In genomic region chr18:21742323-21742687, GRCh38 we compare ENCODE assay signal across 9 cellular contexts. TPM values are rescaled to one million over a fixed set of nuclear protein-coding genes. Genes with fewer than 3 reads are reported as not detected.
DNase-seq lines count a peak whose midpoint lies in the region; ATAC-seq and TF ChIP-seq lines count a peak whose summit lies in the region.
"Had no signal": no experiment of that assay in that cellular context is flagged by ENCODE, and none has a peak within 500 bp of the region (broad histone marks: within the 10 kb centered on the region; RNA-seq: fewer than 3 reads in every experiment).

No MANE protein-coding gene starts in this region.

- no peaks in the 10 kb centered on the region for H3K9me3 ChIP-seq in iPS-20b (ENCODE audit: insufficient read depth, low read depth, low read length)
- no peaks in the 10 kb centered on the region for H3K9me3 ChIP-seq in subcutaneous abdominal adipose tissue (ENCODE audit: control insufficient read depth in 5 of 5, low read length in 5 of 5)

- peak overlapping the region; percentile 80 for H3K4me3 Mint-ChIP-seq in activated CD4-positive, alpha-beta T cell treated with anti-CD3 and anti-CD28 coated beads, Interleukin-2, amount 10 ng/mL, durations not matched to agents 7 days and 5 days
- H3K4me3 Mint-ChIP-seq in activated CD8-positive, alpha-beta T cell treated with anti-CD3 and anti-CD28 coated beads for 36 hours = peak overlapping the region; percentile 82

- no peak for ATAC-seq in activated CD8-positive, alpha-beta T cell treated with anti-CD3 and anti-CD28 coated beads for 36 hours
- ATAC-seq in HG03439 (IDR thresholded peaks at IDR 0.05; ENCODE audit: unreplicated experiment) (no peak), GM18907 (IDR thresholded peaks at IDR 0.05; ENCODE audit: unreplicated experiment) (no peak), GM21526 (IDR thresholded peaks at IDR 0.05; ENCODE audit: low FRiP score, unreplicated experiment) (no peak)

- H3K27me3 ChIP-seq in iPS-20b (ENCODE audit: insufficient read depth, low read length) (no peaks in the 10 kb centered on the region), subcutaneous abdominal adipose tissue (ENCODE audit: control insufficient read depth in 5 of 5, insufficient read depth in 4 of 5, low read length in 5 of 5) (no peaks in the 10 kb centered on the region)

- TF ChIP-seq CTCF in activated CD8-positive, alpha-beta T cell treated with anti-CD3 and anti-CD28 coated beads for 36 hours (IDR thresholded peaks at IDR 0.05) = no peak

- intact Hi-C loops in activated CD8-positive, alpha-beta T cell treated with anti-CD3 and anti-CD28 coated beads for 36 hours (cut with micrococcal nuclease) = loop anchor here (5.0 kb wide), 2 partner anchors 35 to 130 kb away; partner anchors contain the start of gene SNRPD1

- peak overlapping the region; percentile 87 for H3K4me3 ChIP-seq in iPS-20b (ENCODE audit: low read length)
- peak overlapping the region in 4 of 5 donors; percentile 82 to 89 (median 88) for H3K4me3 ChIP-seq in subcutaneous abdominal adipose tissue (ENCODE audit: low read depth in 1 of 5, low read length in 5 of 5)

- peak overlapping the region; percentile 85 for H3K27ac Mint-ChIP-seq in activated CD4-positive, alpha-beta T cell treated with anti-CD3 and anti-CD28 coated beads, Interleukin-2, amount 10 ng/mL, durations not matched to agents 7 days and 5 days
- peak overlapping the region; percentile 71 for H3K27ac Mint-ChIP-seq in activated CD8-positive, alpha-beta T cell treated with anti-CD3 and anti-CD28 coated beads for 36 hours

- POLR2A ChIA-PET in activated CD4-positive, alpha-beta T cell treated with anti-CD3 and anti-CD28 coated beads, Interleukin-2, amount 10 ng/mL, durations not matched to agents 7 days and 5 days (lab: Charles Lee) = interaction anchor here (0.6 kb wide), 1 partner anchor 27 kb away, joined by 4 read pairs; no protein-coding TSS in a partner anchor
- POLR2A ChIA-PET in activated CD8-positive, alpha-beta T cell treated with anti-CD3 and anti-CD28 coated beads for 36 hours (lab: Charles Lee) = interaction anchor here (2.2 kb wide), 1 partner anchor 38 kb away, joined by 6 read pairs; the partner anchor contains the start of gene ABHD3

- H3K36me3 ChIP-seq in iPS-20b (ENCODE audit: insufficient read depth, low read depth, low read length) = no peaks in the 10 kb centered on the region
- no peaks in the 10 kb centered on the region for H3K36me3 ChIP-seq in subcutaneous abdominal adipose tissue (ENCODE audit: control insufficient read depth in 5 of 5, insufficient read depth in 5 of 5, low read length in 5 of 5)

- peaks cover 18% of the 10 kb centered on the region for H3K36me3 Mint-ChIP-seq in activated CD4-positive, alpha-beta T cell treated with anti-CD3 and anti-CD28 coated beads, Interleukin-2, amount 10 ng/mL, durations not matched to agents 7 days and 5 days (ENCODE audit: low read depth)
- H3K36me3 Mint-ChIP-seq in activated CD8-positive, alpha-beta T cell treated with anti-CD3 and anti-CD28 coated beads for 36 hours (ENCODE audit: low read depth) = no peaks in the 10 kb centered on the region

- DNase-seq in activated CD4-positive, alpha-beta T cell treated with anti-CD3 and anti-CD28 coated beads, Interleukin-2, amount 10 ng/mL, durations not matched to agents 7 days and 5 days = no peak
- no peak for DNase-seq in activated CD4-positive, alpha-beta T cell treated with anti-CD3 and anti-CD28 coated beads for 48 hours
- DNase-seq in activated CD8-positive, alpha-beta T cell treated with anti-CD3 and anti-CD28 coated beads for 36 hours = peak; percentile 23
- DNase-seq: stimulated activated naive CD4-positive, alpha-beta T cell treated with Interleukin-2 at 50 U/mL for 16 hours had no signal

- peaks cover 3% of the 10 kb centered on the region for H3K9me3 Mint-ChIP-seq in activated CD4-positive, alpha-beta T cell treated with anti-CD3 and anti-CD28 coated beads, Interleukin-2, amount 10 ng/mL, durations not matched to agents 7 days and 5 days
- H3K9me3 Mint-ChIP-seq in activated CD8-positive, alpha-beta T cell treated with anti-CD3 and anti-CD28 coated beads for 36 hours = no peaks in the 10 kb centered on the region

- no peak overlapping the region for H3K27ac ChIP-seq in iPS-20b (ENCODE audit: low read length)
- H3K27ac ChIP-seq in subcutaneous abdominal adipose tissue (ENCODE audit: low read depth, low read length) = peak overlapping the region; percentile 95

- H3K27me3 Mint-ChIP-seq in activated CD4-positive, alpha-beta T cell treated with anti-CD3 and anti-CD28 coated beads, Interleukin-2, amount 10 ng/mL, durations not matched to agents 7 days and 5 days = peaks cover 13% of the 10 kb centered on the region
- H3K27me3 Mint-ChIP-seq in activated CD8-positive, alpha-beta T cell treated with anti-CD3 and anti-CD28 coated beads for 36 hours = no peaks in the 10 kb centered on the region

- peaks cover 59% of the 10 kb centered on the region for H3K4me1 Mint-ChIP-seq in activated CD4-positive, alpha-beta T cell treated with anti-CD3 and anti-CD28 coated beads, Interleukin-2, amount 10 ng/mL, durations not matched to agents 7 days and 5 days
- H3K4me1 Mint-ChIP-seq in activated CD8-positive, alpha-beta T cell treated with anti-CD3 and anti-CD28 coated beads for 36 hours (ENCODE audit: low read depth) = peaks cover 45% of the 10 kb centered on the region

- H3K4me1 ChIP-seq in iPS-20b (ENCODE audit: insufficient read depth, low read length) (peaks cover 21% of the 10 kb centered on the region), subcutaneous abdominal adipose tissue (ENCODE audit: control insufficient read depth in 5 of 5, insufficient read depth in 5 of 5, low read length in 5 of 5) (peaks cover 0 to 37% (median 20%) of the 10 kb centered on the region in 5 donors)

- peak overlapping the region; percentile 94; the same call in 1 of the 2 replicates for H3K9ac ChIP-seq in iPS-20b (ENCODE audit: low read depth, low read length)
- H3K9ac ChIP-seq in subcutaneous abdominal adipose tissue (ENCODE audit: low read length in 5 of 5) = peak overlapping the region in 4 of 5 donors; percentile 26 to 89 (median 82)

- CTCF ChIA-PET in activated CD4-positive, alpha-beta T cell treated with anti-CD3 and anti-CD28 coated beads, Interleukin-2, amount 10 ng/mL, durations not matched to agents 7 days and 5 days (lab: Charles Lee) = interaction anchor here (0.7 to 1.3 kb wide), 2 partner anchors 130 to 141 kb away, joined by 3 read pairs; partner anchors contain the start of gene ESCO1
- CTCF ChIA-PET in activated CD8-positive, alpha-beta T cell treated with anti-CD3 and anti-CD28 coated beads for 36 hours (lab: Charles Lee) = interaction anchor here (0.7 to 1.2 kb wide), 4 partner anchors 78 to 142 kb away, joined by 3 to 6 read pairs (median 3); partner anchors contain the start of gene ESCO1

RNA-seq across cellular contexts. Expression of gene MIB1, which starts 1.7 kb away (rescaled TPM):
- total RNA-seq in activated CD4-positive, alpha-beta T cell treated with anti-CD3 and anti-CD28 coated beads, Interleukin-2, amount 10 ng/mL, durations not matched to agents 7 days and 5 days = 10 to 100 TPM; 36.7 to 37.3 TPM
- 10 to 100 TPM; 34.6 to 37.4 TPM for total RNA-seq in activated CD8-positive, alpha-beta T cell treated with anti-CD3 and anti-CD28 coated beads for 36 hours

RNA-seq across cellular contexts. Expression of gene ABHD3, which starts 37.7 kb away (rescaled TPM):
- 10 to 100 TPM; 53.4 to 57.6 TPM for total RNA-seq in activated CD4-positive, alpha-beta T cell treated with anti-CD3 and anti-CD28 coated beads, Interleukin-2, amount 10 ng/mL, durations not matched to agents 7 days and 5 days
- 10 to 100 TPM; 17.8 to 18.0 TPM for total RNA-seq in activated CD8-positive, alpha-beta T cell treated with anti-CD3 and anti-CD28 coated beads for 36 hours
